1 cellular context compared by ENCODE assay signal in the genomic region with DNA sequence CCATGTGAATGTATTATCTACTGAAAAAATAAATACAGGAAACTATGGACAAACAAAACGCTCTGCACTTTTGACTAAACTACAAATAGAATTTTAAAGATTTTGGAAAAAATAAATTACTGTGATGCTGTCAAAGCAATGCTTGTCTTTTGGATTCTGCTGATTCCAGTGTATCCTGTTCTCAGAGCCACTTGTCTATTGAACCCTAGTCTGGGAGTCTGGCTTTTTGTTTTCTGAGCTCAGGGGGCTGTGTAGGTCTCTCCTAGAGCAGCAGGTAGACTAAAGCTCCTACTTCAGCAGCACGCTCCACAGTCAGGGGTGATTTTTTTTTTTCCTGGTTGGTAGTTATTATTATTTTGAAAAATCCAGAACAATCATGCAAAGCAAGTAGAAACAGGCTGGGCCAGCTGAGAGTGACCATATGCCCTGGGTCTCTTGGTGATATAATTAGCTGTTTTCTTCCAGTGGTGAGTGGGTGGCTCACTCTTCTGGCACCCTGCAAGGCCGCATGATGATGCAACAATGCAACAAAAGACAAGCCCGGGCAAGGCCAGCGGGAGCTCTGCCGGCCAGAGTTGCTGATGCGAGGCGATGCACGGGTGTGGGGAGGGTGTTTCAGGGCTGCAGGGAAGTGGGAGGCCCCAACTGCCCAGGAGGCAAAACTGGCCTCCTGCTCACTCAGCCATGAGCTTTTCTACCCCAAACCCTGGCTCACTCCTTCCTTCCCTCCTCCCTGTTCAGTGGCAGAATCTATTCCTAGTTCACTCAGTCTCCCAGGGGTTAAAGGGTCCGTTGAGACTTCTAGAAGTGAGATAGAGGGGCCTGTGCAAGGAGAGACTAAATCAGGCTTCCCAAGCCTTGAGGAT.
A peak's percentile ranks its signal among the peaks of the same experiment; 100 is the strongest.
TF ChIP-seq lines count a peak whose summit lies in the region.

No MANE protein-coding gene starts in this region.

TF ChIP-seq in GM12878, 131 proteins besides CTCF, POLR2A, EP300 and RAD21 (continued from another document and continues in another):
- TF ChIP-seq, protein P1, sequence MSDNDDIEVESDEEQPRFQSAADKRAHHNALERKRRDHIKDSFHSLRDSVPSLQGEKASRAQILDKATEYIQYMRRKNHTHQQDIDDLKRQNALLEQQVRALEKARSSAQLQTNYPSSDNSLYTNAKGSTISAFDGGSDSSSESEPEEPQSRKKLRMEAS (IDR thresholded peaks at IDR 0.05; ENCODE audit: low read depth, low read length) = 0 out of 2 replicates have a peak, but pooled peaks have one; percentile 34
- TF ChIP-seq BCL11A (IDR thresholded peaks at IDR 0.05; ENCODE audit: low read depth, low read length) (peak; percentile 76; the same call in 1 of the 2 replicates), MXI1 (IDR thresholded peaks at IDR 0.05; ENCODE audit: low read depth, low read length) (peak; percentile 35; the same call in 1 of the 2 replicates), MEF2A (IDR thresholded peaks at IDR 0.05; ENCODE audit: insufficient read depth, low read depth, low read length) (peak; percentile 90), CREM (IDR thresholded peaks at IDR 0.05; ENCODE audit: low read depth) (peak; percentile 92), MEF2B (IDR thresholded peaks at IDR 0.05; ENCODE audit: partially characterized antibody, poor library complexity, severe bottlenecking) (peak; percentile 90), CHD1 (IDR thresholded peaks at IDR 0.05; ENCODE audit: low read depth, low read length) (peak; percentile 92), STAT3 (IDR thresholded peaks at IDR 0.05; ENCODE audit: low read depth, low read length) (peak; percentile 72; the same call in 1 of the 2 replicates), STAT1 (conservative IDR thresholded peaks at IDR 0.05) (no peak), KLF5 (IDR thresholded peaks at IDR 0.05; ENCODE audit: partially characterized antibody) (peak; percentile 36), EZH2 (IDR thresholded peaks at IDR 0.05; ENCODE audit: borderline replicate concordance, control insufficient read depth, low read depth, low read length) (no peak), SMAD5 (IDR thresholded peaks at IDR 0.05; ENCODE audit: low read depth) (0 out of 2 replicates have a peak, but pooled peaks have one; percentile 46), KDM1A (IDR thresholded peaks at IDR 0.05; ENCODE audit: borderline replicate concordance) (no peak), TCF12 (IDR thresholded peaks at IDR 0.05; ENCODE audit: low read depth, low read length) (peak; percentile 71), NR2F1 (conservative IDR thresholded peaks at IDR 0.05) (peak; percentile 65), SUPT20H (IDR thresholded peaks at IDR 0.05; ENCODE audit: borderline replicate concordance, control insufficient read depth, low read depth, low read length) (no peak), CEBPB (IDR thresholded peaks at IDR 0.05; ENCODE audit: borderline replicate concordance in 1 of 2, low read depth in 2 of 2, low read length in 2 of 2) (peak; percentile 86 to 98; a peak in 3 of 4 replicates), TCF7 (IDR thresholded peaks at IDR 0.05; ENCODE audit: borderline replicate concordance) (peak; percentile 63; the same call in 1 of the 2 replicates), WRNIP1 (IDR thresholded peaks at IDR 0.05; ENCODE audit: borderline replicate concordance, low read depth, low read length) (peak; percentile 51; the same call in 1 of the 2 replicates), SIN3A (IDR thresholded peaks at IDR 0.05; ENCODE audit: low read depth, low read length) (no peak), SMAD1 (IDR thresholded peaks at IDR 0.05; ENCODE audit: low read depth, partially characterized antibody) (no peak), TCF3 (IDR thresholded peaks at IDR 0.05; ENCODE audit: borderline replicate concordance, insufficient read depth, low read depth, low read length) (no peak), MYB (IDR thresholded peaks at IDR 0.05; ENCODE audit: borderline replicate concordance, low read depth, low read length) (no peak), CBFB (IDR thresholded peaks at IDR 0.05; ENCODE audit: low read depth) (peak; percentile 59; the same call in 1 of the 2 replicates), EGR1 (IDR thresholded peaks at IDR 0.05; ENCODE audit: borderline replicate concordance in 1 of 2, low read depth in 2 of 2, low read length in 2 of 2) (peak in 1 of 2 experiments; percentile 76; a peak in 2 of 3 replicates)
- TF ChIP-seq, protein P2, sequence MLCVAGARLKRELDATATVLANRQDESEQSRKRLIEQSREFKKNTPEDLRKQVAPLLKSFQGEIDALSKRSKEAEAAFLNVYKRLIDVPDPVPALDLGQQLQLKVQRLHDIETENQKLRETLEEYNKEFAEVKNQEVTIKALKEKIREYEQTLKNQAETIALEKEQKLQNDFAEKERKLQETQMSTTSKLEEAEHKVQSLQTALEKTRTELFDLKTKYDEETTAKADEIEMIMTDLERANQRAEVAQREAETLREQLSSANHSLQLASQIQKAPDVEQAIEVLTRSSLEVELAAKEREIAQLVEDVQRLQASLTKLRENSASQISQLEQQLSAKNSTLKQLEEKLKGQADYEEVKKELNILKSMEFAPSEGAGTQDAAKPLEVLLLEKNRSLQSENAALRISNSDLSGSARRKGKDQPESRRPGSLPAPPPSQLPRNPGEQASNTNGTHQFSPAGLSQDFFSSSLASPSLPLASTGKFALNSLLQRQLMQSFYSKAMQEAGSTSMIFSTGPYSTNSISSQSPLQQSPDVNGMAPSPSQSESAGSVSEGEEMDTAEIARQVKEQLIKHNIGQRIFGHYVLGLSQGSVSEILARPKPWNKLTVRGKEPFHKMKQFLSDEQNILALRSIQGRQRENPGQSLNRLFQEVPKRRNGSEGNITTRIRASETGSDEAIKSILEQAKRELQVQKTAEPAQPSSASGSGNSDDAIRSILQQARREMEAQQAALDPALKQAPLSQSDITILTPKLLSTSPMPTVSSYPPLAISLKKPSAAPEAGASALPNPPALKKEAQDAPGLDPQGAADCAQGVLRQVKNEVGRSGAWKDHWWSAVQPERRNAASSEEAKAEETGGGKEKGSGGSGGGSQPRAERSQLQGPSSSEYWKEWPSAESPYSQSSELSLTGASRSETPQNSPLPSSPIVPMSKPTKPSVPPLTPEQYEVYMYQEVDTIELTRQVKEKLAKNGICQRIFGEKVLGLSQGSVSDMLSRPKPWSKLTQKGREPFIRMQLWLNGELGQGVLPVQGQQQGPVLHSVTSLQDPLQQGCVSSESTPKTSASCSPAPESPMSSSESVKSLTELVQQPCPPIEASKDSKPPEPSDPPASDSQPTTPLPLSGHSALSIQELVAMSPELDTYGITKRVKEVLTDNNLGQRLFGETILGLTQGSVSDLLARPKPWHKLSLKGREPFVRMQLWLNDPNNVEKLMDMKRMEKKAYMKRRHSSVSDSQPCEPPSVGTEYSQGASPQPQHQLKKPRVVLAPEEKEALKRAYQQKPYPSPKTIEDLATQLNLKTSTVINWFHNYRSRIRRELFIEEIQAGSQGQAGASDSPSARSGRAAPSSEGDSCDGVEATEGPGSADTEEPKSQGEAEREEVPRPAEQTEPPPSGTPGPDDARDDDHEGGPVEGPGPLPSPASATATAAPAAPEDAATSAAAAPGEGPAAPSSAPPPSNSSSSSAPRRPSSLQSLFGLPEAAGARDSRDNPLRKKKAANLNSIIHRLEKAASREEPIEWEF (IDR thresholded peaks at IDR 0.05; ENCODE audit: insufficient replicate concordance, low read depth, low read length) = peak; percentile 31
- TF ChIP-seq, protein P3, sequence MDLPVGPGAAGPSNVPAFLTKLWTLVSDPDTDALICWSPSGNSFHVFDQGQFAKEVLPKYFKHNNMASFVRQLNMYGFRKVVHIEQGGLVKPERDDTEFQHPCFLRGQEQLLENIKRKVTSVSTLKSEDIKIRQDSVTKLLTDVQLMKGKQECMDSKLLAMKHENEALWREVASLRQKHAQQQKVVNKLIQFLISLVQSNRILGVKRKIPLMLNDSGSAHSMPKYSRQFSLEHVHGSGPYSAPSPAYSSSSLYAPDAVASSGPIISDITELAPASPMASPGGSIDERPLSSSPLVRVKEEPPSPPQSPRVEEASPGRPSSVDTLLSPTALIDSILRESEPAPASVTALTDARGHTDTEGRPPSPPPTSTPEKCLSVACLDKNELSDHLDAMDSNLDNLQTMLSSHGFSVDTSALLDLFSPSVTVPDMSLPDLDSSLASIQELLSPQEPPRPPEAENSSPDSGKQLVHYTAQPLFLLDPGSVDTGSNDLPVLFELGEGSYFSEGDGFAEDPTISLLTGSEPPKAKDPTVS (IDR thresholded peaks at IDR 0.05; ENCODE audit: low read depth, low read length) = no peak
- TF ChIP-seq, protein P4, sequence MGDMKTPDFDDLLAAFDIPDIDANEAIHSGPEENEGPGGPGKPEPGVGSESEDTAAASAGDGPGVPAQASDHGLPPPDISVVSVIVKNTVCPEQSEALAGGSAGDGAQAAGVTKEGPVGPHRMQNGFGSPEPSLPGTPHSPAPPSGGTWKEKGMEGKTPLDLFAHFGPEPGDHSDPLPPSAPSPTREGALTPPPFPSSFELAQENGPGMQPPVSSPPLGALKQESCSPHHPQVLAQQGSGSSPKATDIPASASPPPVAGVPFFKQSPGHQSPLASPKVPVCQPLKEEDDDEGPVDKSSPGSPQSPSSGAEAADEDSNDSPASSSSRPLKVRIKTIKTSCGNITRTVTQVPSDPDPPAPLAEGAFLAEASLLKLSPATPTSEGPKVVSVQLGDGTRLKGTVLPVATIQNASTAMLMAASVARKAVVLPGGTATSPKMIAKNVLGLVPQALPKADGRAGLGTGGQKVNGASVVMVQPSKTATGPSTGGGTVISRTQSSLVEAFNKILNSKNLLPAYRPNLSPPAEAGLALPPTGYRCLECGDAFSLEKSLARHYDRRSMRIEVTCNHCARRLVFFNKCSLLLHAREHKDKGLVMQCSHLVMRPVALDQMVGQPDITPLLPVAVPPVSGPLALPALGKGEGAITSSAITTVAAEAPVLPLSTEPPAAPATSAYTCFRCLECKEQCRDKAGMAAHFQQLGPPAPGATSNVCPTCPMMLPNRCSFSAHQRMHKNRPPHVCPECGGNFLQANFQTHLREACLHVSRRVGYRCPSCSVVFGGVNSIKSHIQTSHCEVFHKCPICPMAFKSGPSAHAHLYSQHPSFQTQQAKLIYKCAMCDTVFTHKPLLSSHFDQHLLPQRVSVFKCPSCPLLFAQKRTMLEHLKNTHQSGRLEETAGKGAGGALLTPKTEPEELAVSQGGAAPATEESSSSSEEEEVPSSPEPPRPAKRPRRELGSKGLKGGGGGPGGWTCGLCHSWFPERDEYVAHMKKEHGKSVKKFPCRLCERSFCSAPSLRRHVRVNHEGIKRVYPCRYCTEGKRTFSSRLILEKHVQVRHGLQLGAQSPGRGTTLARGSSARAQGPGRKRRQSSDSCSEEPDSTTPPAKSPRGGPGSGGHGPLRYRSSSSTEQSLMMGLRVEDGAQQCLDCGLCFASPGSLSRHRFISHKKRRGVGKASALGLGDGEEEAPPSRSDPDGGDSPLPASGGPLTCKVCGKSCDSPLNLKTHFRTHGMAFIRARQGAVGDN (IDR thresholded peaks at IDR 0.05) = peak; percentile 75; the same call in 1 of the 2 replicates
- TF ChIP-seq, protein P5, sequence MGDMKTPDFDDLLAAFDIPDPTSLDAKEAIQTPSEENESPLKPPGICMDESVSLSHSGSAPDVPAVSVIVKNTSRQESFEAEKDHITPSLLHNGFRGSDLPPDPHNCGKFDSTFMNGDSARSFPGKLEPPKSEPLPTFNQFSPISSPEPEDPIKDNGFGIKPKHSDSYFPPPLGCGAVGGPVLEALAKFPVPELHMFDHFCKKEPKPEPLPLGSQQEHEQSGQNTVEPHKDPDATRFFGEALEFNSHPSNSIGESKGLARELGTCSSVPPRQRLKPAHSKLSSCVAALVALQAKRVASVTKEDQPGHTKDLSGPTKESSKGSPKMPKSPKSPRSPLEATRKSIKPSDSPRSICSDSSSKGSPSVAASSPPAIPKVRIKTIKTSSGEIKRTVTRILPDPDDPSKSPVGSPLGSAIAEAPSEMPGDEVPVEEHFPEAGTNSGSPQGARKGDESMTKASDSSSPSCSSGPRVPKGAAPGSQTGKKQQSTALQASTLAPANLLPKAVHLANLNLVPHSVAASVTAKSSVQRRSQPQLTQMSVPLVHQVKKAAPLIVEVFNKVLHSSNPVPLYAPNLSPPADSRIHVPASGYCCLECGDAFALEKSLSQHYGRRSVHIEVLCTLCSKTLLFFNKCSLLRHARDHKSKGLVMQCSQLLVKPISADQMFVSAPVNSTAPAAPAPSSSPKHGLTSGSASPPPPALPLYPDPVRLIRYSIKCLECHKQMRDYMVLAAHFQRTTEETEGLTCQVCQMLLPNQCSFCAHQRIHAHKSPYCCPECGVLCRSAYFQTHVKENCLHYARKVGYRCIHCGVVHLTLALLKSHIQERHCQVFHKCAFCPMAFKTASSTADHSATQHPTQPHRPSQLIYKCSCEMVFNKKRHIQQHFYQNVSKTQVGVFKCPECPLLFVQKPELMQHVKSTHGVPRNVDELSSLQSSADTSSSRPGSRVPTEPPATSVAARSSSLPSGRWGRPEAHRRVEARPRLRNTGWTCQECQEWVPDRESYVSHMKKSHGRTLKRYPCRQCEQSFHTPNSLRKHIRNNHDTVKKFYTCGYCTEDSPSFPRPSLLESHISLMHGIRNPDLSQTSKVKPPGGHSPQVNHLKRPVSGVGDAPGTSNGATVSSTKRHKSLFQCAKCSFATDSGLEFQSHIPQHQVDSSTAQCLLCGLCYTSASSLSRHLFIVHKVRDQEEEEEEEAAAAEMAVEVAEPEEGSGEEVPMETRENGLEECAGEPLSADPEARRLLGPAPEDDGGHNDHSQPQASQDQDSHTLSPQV (IDR thresholded peaks at IDR 0.05) = no peak
- TF ChIP-seq, protein P6, sequence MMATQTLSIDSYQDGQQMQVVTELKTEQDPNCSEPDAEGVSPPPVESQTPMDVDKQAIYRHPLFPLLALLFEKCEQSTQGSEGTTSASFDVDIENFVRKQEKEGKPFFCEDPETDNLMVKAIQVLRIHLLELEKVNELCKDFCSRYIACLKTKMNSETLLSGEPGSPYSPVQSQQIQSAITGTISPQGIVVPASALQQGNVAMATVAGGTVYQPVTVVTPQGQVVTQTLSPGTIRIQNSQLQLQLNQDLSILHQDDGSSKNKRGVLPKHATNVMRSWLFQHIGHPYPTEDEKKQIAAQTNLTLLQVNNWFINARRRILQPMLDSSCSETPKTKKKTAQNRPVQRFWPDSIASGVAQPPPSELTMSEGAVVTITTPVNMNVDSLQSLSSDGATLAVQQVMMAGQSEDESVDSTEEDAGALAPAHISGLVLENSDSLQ (IDR thresholded peaks at IDR 0.05) = no peak
- TF ChIP-seq, protein P7, sequence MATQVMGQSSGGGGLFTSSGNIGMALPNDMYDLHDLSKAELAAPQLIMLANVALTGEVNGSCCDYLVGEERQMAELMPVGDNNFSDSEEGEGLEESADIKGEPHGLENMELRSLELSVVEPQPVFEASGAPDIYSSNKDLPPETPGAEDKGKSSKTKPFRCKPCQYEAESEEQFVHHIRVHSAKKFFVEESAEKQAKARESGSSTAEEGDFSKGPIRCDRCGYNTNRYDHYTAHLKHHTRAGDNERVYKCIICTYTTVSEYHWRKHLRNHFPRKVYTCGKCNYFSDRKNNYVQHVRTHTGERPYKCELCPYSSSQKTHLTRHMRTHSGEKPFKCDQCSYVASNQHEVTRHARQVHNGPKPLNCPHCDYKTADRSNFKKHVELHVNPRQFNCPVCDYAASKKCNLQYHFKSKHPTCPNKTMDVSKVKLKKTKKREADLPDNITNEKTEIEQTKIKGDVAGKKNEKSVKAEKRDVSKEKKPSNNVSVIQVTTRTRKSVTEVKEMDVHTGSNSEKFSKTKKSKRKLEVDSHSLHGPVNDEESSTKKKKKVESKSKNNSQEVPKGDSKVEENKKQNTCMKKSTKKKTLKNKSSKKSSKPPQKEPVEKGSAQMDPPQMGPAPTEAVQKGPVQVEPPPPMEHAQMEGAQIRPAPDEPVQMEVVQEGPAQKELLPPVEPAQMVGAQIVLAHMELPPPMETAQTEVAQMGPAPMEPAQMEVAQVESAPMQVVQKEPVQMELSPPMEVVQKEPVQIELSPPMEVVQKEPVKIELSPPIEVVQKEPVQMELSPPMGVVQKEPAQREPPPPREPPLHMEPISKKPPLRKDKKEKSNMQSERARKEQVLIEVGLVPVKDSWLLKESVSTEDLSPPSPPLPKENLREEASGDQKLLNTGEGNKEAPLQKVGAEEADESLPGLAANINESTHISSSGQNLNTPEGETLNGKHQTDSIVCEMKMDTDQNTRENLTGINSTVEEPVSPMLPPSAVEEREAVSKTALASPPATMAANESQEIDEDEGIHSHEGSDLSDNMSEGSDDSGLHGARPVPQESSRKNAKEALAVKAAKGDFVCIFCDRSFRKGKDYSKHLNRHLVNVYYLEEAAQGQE (IDR thresholded peaks at IDR 0.05; ENCODE audit: low read depth, low read length) = no peak
